ENCODE assay signal across 10 cellular contexts in the genomic region with DNA sequence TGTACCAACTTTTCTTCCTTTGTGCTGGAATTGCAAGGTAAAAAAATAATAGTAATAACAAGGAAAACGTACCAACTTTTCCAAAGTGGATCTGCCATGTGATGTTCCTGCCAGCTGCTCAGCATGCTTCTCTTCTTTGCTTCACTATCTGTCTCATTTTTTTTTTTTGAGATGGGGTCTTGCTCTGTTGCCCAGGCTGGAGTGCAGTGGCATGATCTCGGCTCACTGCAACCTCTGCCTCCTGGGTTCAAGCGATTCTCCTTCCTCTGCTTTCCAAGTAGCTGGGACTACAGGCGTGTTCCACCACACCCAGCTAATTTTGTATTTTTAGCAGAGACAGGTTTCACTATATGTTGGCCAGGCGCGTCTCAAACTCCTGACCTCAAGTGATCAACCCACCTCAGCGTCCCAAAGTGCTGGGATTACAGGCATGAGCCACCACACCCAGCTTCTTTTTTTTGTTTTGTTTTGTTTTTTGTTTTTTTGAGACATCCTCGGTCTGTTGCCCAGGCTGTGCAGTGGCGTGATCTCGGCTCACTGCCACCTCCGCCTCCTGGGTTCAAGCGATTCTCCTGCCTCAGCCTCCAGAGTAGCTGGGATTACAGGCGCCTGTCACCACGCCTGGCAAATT. TPM values are rescaled to one million over a fixed set of nuclear protein-coding genes. Genes with fewer than 3 reads are reported as not detected.
A peak's percentile ranks its signal among the peaks of the same experiment; 100 is the strongest.
DNase-seq lines count a peak whose midpoint lies in the region; ATAC-seq and TF ChIP-seq lines count a peak whose summit lies in the region.
"Not testable (repeated sequence)": the region's sequence is repeated elsewhere in the genome, so short reads cannot be mapped to it uniquely, and the experiment has no call there.
"Had no signal": no experiment of that assay in that cellular context is flagged by ENCODE, and none has a peak within 500 bp of the region (broad histone marks: within the 10 kb centered on the region; RNA-seq: fewer than 3 reads in every experiment).

No MANE protein-coding gene starts in this region.

- H3K4me3 Mint-ChIP-seq in Calu3 (ENCODE audit: low read depth, unreplicated experiment) (peak overlapping the region; percentile 81), T-cell (peak overlapping the region; percentile 75 to 87 (median 84))
- peak overlapping the region; percentile 78 for H3K4me3 Mint-ChIP-seq in activated CD8-positive, alpha-beta memory T cell treated with anti-CD3 and anti-CD28 coated beads, Interleukin-2, amount 10 ng/mL, durations not matched to agents 7 days and 5 days
- H3K4me3 Mint-ChIP-seq in activated naive CD8-positive, alpha-beta T cell treated with anti-CD3 and anti-CD28 coated beads, Interleukin-2, amount 10 ng/mL, durations not matched to agents 7 days and 5 days, result peak overlapping the region; percentile 86
- H3K4me3 Mint-ChIP-seq in stimulated activated memory B cell treated with anti-CD40 and anti-IgM and Interleukin-4, amounts not matched to agents 10 μg/mL and 1 μg/mL and 100 μg/mL, for 72 hours, result peak overlapping the region; percentile 83

- H3K36me3 ChIP-seq in KOPT-K1 (ENCODE audit: insufficient read depth, low read length), result peaks cover 24% of the 10 kb centered on the region
- H3K36me3 ChIP-seq in esophagus squamous epithelium, result not testable (repeated sequence)

- not testable (repeated sequence) for TF ChIP-seq POLR2A in esophagus squamous epithelium (IDR thresholded peaks at IDR 0.05)

- not testable (repeated sequence) for H3K9me3 ChIP-seq in KOPT-K1 (ENCODE audit: insufficient read depth, low read length, poor library complexity, severe bottlenecking); esophagus squamous epithelium

- H3K27ac ChIP-seq in KOPT-K1 (ENCODE audit: low read depth, low read length, poor library complexity, severe bottlenecking), result peak overlapping the region; percentile 92
- peak overlapping the region; percentile 57 to 83 (median 70) for H3K27ac ChIP-seq in esophagus squamous epithelium

- 66 to 70% methylated on average over 14 of the region's 14 CpGs for WGBS in esophagus squamous epithelium, 2 donors

- not testable (repeated sequence) for H3K4me3 ChIP-seq in esophagus squamous epithelium

- H3K9me3 Mint-ChIP-seq in Calu3 (ENCODE audit: low read depth, unreplicated experiment); T-cell; activated CD8-positive, alpha-beta memory T cell treated with anti-CD3 and anti-CD28 coated beads, Interleukin-2, amount 10 ng/mL, durations not matched to agents 7 days and 5 days (ENCODE audit: low read depth); activated naive CD8-positive, alpha-beta T cell treated with anti-CD3 and anti-CD28 coated beads, Interleukin-2, amount 10 ng/mL, durations not matched to agents 7 days and 5 days; stimulated activated memory B cell treated with anti-CD40 and anti-IgM and Interleukin-4, amounts not matched to agents 10 μg/mL and 1 μg/mL and 100 μg/mL, for 72 hours: not testable (repeated sequence)

- not testable (repeated sequence) for H3K27me3 Mint-ChIP-seq in Calu3 (ENCODE audit: unreplicated experiment); T-cell; activated CD8-positive, alpha-beta memory T cell treated with anti-CD3 and anti-CD28 coated beads, Interleukin-2, amount 10 ng/mL, durations not matched to agents 7 days and 5 days; activated naive CD8-positive, alpha-beta T cell treated with anti-CD3 and anti-CD28 coated beads, Interleukin-2, amount 10 ng/mL, durations not matched to agents 7 days and 5 days; stimulated activated memory B cell treated with anti-CD40 and anti-IgM and Interleukin-4, amounts not matched to agents 10 μg/mL and 1 μg/mL and 100 μg/mL, for 72 hours

- H3K27me3 ChIP-seq in esophagus squamous epithelium, result peaks cover 0 to 30% (median 0%) of the 10 kb centered on the region in 4 donors

- DNase-seq in Calu3; activated naive CD8-positive, alpha-beta T cell treated with anti-CD3 and anti-CD28 coated beads, Interleukin-2, amount 10 ng/mL, durations not matched to agents 7 days and 5 days; esophagus squamous epithelium (lab: John Stamatoyannopoulos, UW): not testable (repeated sequence)
- DNase-seq in T-cell, result peak in 1 of 34 experiments; percentile 5
- peak; percentile 59 for DNase-seq in activated CD8-positive, alpha-beta memory T cell treated with anti-CD3 and anti-CD28 coated beads, Interleukin-2, amount 10 ng/mL, durations not matched to agents 7 days and 5 days

- peaks cover 9 to 40% (median 13%) of the 10 kb centered on the region in 3 donors for H3K4me1 ChIP-seq in esophagus squamous epithelium

- peaks cover 20% of the 10 kb centered on the region for H3K36me3 Mint-ChIP-seq in Calu3 (ENCODE audit: insufficient read depth, unreplicated experiment)
- H3K36me3 Mint-ChIP-seq in T-cell, result not testable (repeated sequence)
- H3K36me3 Mint-ChIP-seq in activated CD8-positive, alpha-beta memory T cell treated with anti-CD3 and anti-CD28 coated beads, Interleukin-2, amount 10 ng/mL, durations not matched to agents 7 days and 5 days, result peaks cover 30% of the 10 kb centered on the region
- peaks cover 28% of the 10 kb centered on the region for H3K36me3 Mint-ChIP-seq in activated naive CD8-positive, alpha-beta T cell treated with anti-CD3 and anti-CD28 coated beads, Interleukin-2, amount 10 ng/mL, durations not matched to agents 7 days and 5 days
- H3K36me3 Mint-ChIP-seq in stimulated activated memory B cell treated with anti-CD40 and anti-IgM and Interleukin-4, amounts not matched to agents 10 μg/mL and 1 μg/mL and 100 μg/mL, for 72 hours, result peaks cover 12% of the 10 kb centered on the region

- not testable (repeated sequence) for ATAC-seq in T-cell (replicated peaks in 1 of 4); activated CD8-positive, alpha-beta memory T cell treated with anti-CD3 and anti-CD28 coated beads, Interleukin-2, amount 10 ng/mL, durations not matched to agents 7 days and 5 days; activated naive CD8-positive, alpha-beta T cell treated with anti-CD3 and anti-CD28 coated beads, Interleukin-2, amount 10 ng/mL, durations not matched to agents 7 days and 5 days (ENCODE audit: low read depth); stimulated activated memory B cell treated with anti-CD40 and anti-IgM and Interleukin-4, amounts not matched to agents 10 μg/mL and 1 μg/mL and 100 μg/mL, for 72 hours

- H3K27ac Mint-ChIP-seq in Calu3 (ENCODE audit: unreplicated experiment), result peak overlapping the region; percentile 99
- peak overlapping the region; percentile 94 to 98 for H3K27ac Mint-ChIP-seq in T-cell
- H3K27ac Mint-ChIP-seq in activated CD8-positive, alpha-beta memory T cell treated with anti-CD3 and anti-CD28 coated beads, Interleukin-2, amount 10 ng/mL, durations not matched to agents 7 days and 5 days, result peak overlapping the region; percentile 93
- H3K27ac Mint-ChIP-seq in activated naive CD8-positive, alpha-beta T cell treated with anti-CD3 and anti-CD28 coated beads, Interleukin-2, amount 10 ng/mL, durations not matched to agents 7 days and 5 days, result peak overlapping the region; percentile 93
- H3K27ac Mint-ChIP-seq in stimulated activated memory B cell treated with anti-CD40 and anti-IgM and Interleukin-4, amounts not matched to agents 10 μg/mL and 1 μg/mL and 100 μg/mL, for 72 hours, result peak overlapping the region; percentile 95

- BruUV-seq in Calu3 (replicated peaks; lab: Mats Ljungman, UMichigan), result not testable (repeated sequence)

- intact Hi-C loops in Calu3 (cut with micrococcal nuclease; ENCODE audit: unreplicated experiment), result loop anchor here (2.0 to 10.0 kb wide), 3 partner anchors 33 to 65 kb away; a partner anchor contains a TSS
- intact Hi-C loops in esophagus squamous epithelium (cut with DNase I), result not testable (repeated sequence)

- POLR2A ChIA-PET in T-cell (lab: Charles Lee), result interaction anchor here (0.6 to 1.4 kb wide), 4 partner anchors 27 to 141 kb away, joined by 3 to 13 read pairs (median 3); a partner anchor contains a TSS
- POLR2A ChIA-PET in activated naive CD8-positive, alpha-beta T cell treated with anti-CD3 and anti-CD28 coated beads, Interleukin-2, amount 10 ng/mL, durations not matched to agents 7 days and 5 days (lab: Charles Lee), result interaction anchor here (0.9 to 6.1 kb wide), 7 partner anchors 9 to 61 kb away, joined by 3 to 88 read pairs (median 9); a partner anchor contains a TSS

- CTCF ChIA-PET in Calu3 (lab: Charles Lee), result interaction anchor here (0.5 to 1.3 kb wide), 3 partner anchors 32 to 63 kb away, joined by 3 to 10 read pairs (median 6); no protein-coding TSS in a partner anchor
- CTCF ChIA-PET in T-cell (lab: Charles Lee), result interaction anchor here (0.6 to 1.0 kb wide), 6 partner anchors 9 to 1815 kb away, joined by 3 to 5 read pairs (median 4); no protein-coding TSS in a partner anchor
- CTCF ChIA-PET in activated CD8-positive, alpha-beta memory T cell treated with anti-CD3 and anti-CD28 coated beads, Interleukin-2, amount 10 ng/mL, durations not matched to agents 7 days and 5 days (lab: Charles Lee), result interaction anchor here (0.6 to 5.5 kb wide), 11 partner anchors 13 to 301 kb away, joined by 3 to 46 read pairs (median 5); a partner anchor contains a TSS

- TF ChIP-seq CTCF in Calu3 (IDR thresholded peaks at IDR 0.05; ENCODE audit: unreplicated experiment); esophagus squamous epithelium (IDR thresholded peaks at IDR 0.05): not testable (repeated sequence)

- H3K4me1 Mint-ChIP-seq in Calu3 (ENCODE audit: low read depth, unreplicated experiment) (peaks cover 33% of the 10 kb centered on the region), T-cell (peaks cover 68 to 78% (median 75%) of the 10 kb centered on the region in 3 donors)
- peaks cover 56% of the 10 kb centered on the region for H3K4me1 Mint-ChIP-seq in activated CD8-positive, alpha-beta memory T cell treated with anti-CD3 and anti-CD28 coated beads, Interleukin-2, amount 10 ng/mL, durations not matched to agents 7 days and 5 days
- H3K4me1 Mint-ChIP-seq in activated naive CD8-positive, alpha-beta T cell treated with anti-CD3 and anti-CD28 coated beads, Interleukin-2, amount 10 ng/mL, durations not matched to agents 7 days and 5 days, result peaks cover 54% of the 10 kb centered on the region
- H3K4me1 Mint-ChIP-seq in stimulated activated memory B cell treated with anti-CD40 and anti-IgM and Interleukin-4, amounts not matched to agents 10 μg/mL and 1 μg/mL and 100 μg/mL, for 72 hours, result peaks cover 75% of the 10 kb centered on the region

RNA-seq across cellular contexts. Expression of a gene that starts 27.8 kb away (rescaled TPM):
- total RNA-seq in Calu3 (2022) (0.28 and 0.37 TPM in 2 replicates), T-cell (100 to 1,000 TPM in 2 of 5 donors, 10 to 100 TPM in 3; 82.5 to 114 (median 92.2) TPM), esophagus squamous epithelium (1 to 10 TPM in 3 of 4 donors, under 1 TPM in 1; 0.83 to 7.6 (median 3.6) TPM)
- 100 to 1,000 TPM in 1 of 2 experiments, 10 to 100 TPM in 1; 98.5 to 114 TPM for total RNA-seq in activated CD8-positive, alpha-beta memory T cell treated with anti-CD3 and anti-CD28 coated beads, Interleukin-2, amount 10 ng/mL, durations not matched to agents 7 days and 5 days
- 100 to 1,000 TPM; 108 to 113 TPM for total RNA-seq in activated naive CD8-positive, alpha-beta T cell treated with anti-CD3 and anti-CD28 coated beads, Interleukin-2, amount 10 ng/mL, durations not matched to agents 7 days and 5 days
- total RNA-seq: fibroblast of lung, HT1080, smooth muscle cell had no signal

RNA-seq across cellular contexts. Expression of a gene that starts 33.0 kb away (rescaled TPM):
- total RNA-seq in Calu3 (2022), result 62.0 and 64.0 TPM in 2 replicates
- total RNA-seq in T-cell, result 10 to 100 TPM; 61.7 to 83.7 (median 73.6) TPM
- total RNA-seq in activated CD8-positive, alpha-beta memory T cell treated with anti-CD3 and anti-CD28 coated beads, Interleukin-2, amount 10 ng/mL, durations not matched to agents 7 days and 5 days, result 10 to 100 TPM; 13.8 to 22.3 TPM
- 10 to 100 TPM; 35.5 to 35.7 TPM for total RNA-seq in activated naive CD8-positive, alpha-beta T cell treated with anti-CD3 and anti-CD28 coated beads, Interleukin-2, amount 10 ng/mL, durations not matched to agents 7 days and 5 days
- total RNA-seq in esophagus squamous epithelium, result 10 to 100 TPM; 17.3 to 52.1 (median 40.6) TPM
- total RNA-seq: fibroblast of lung had no signal

Comparison
In these comparisons a context has a peak if more than half of its experiments do, and no peak if none do; other contexts are left out.
1. RNA of a gene that starts 27.8 kb away (total RNA-seq): 98.5 to 114 TPM in activated CD8-positive, alpha-beta memory T cell treated with anti-CD3 and anti-CD28 coated beads, Interleukin-2, amount 10 ng/mL, durations not matched to agents 7 days and 5 days, 108 to 113 TPM in activated naive CD8-positive, alpha-beta T cell treated with anti-CD3 and anti-CD28 coated beads, Interleukin-2, amount 10 ng/mL, durations not matched to agents 7 days and 5 days and 82.5 to 114 TPM in T-cell; 0.83 to 7.6 TPM in esophagus squamous epithelium and 0.28 to 0.37 TPM in Calu3; every median in the first group is over 4 times any median in the second.
2. Peak in every context shown above with its lines, with median percentiles within 50 percentile points of each other: H3K27ac Mint-ChIP-seq and H3K4me3 Mint-ChIP-seq.